In genomic region chr5:21649969-21650368, GRCh38 we compare ENCODE assay signal across 21 cellular contexts.
DNase-seq lines count a peak whose midpoint lies in the region; ATAC-seq, FAIRE-seq and TF ChIP-seq lines count a peak whose summit lies in the region.
"Had no signal": no experiment of that assay in that cellular context is flagged by ENCODE, and none has a peak within 500 bp of the region (broad histone marks: within the 10 kb centered on the region; RNA-seq: fewer than 3 reads in every experiment).

No MANE protein-coding gene starts in this region.

- no peaks in the 10 kb centered on the region for H3K4me1 ChIP-seq in ovary (ENCODE audit: insufficient read depth)
- H3K4me1 ChIP-seq: ascending aorta had no signal

- no peak for FAIRE-seq in GM12892 (lab: Jason Lieb, UNC)
- FAIRE-seq: islet of Langerhans had no signal

- H3K9me3 ChIP-seq in ovary: no peaks in the 10 kb centered on the region
- H3K9me3 ChIP-seq: ascending aorta had no signal

- no peak overlapping the region for H3K27ac ChIP-seq in ovary
- H3K27ac ChIP-seq: 22Rv1, ascending aorta had no signal

- CTCF ChIA-PET in WTC11 (lab: Charles Lee): no interaction called here

- TF ChIP-seq CTCF in progenitor cell of endocrine pancreas (IDR thresholded peaks at IDR 0.05; ENCODE audit: unreplicated experiment) (no peak), WTC11 (IDR thresholded peaks at IDR 0.05) (no peak), ovary (IDR thresholded peaks at IDR 0.05) (no peak)

- no peak for TF ChIP-seq EP300 in ovary (IDR thresholded peaks at IDR 0.05)

- H3K27ac Mint-ChIP-seq in progenitor cell of endocrine pancreas (peak overlapping the region; percentile 73), WTC11 (no peak overlapping the region)
- H3K27ac Mint-ChIP-seq: activated naive CD8-positive, alpha-beta T cell; CD4-positive, alpha-beta memory T cell; naive B cell had no signal

- H3K27me3 Mint-ChIP-seq in progenitor cell of endocrine pancreas (no peaks in the 10 kb centered on the region), WTC11 (ENCODE audit: low read depth) (no peaks in the 10 kb centered on the region)
- H3K27me3 Mint-ChIP-seq: activated naive CD8-positive, alpha-beta T cell; CD4-positive, alpha-beta memory T cell; central memory CD8-positive, alpha-beta T cell; naive B cell had no signal

- H3K36me3 Mint-ChIP-seq in progenitor cell of endocrine pancreas (ENCODE audit: insufficient read depth) (no peaks in the 10 kb centered on the region), WTC11 (no peaks in the 10 kb centered on the region)
- H3K36me3 Mint-ChIP-seq: activated naive CD8-positive, alpha-beta T cell; CD4-positive, alpha-beta memory T cell; naive B cell had no signal

- no peak overlapping the region for H3K4me3 ChIP-seq in ovary
- H3K4me3 ChIP-seq: ascending aorta had no signal

- no peaks in the 10 kb centered on the region for H3K36me3 ChIP-seq in ovary
- H3K36me3 ChIP-seq: ascending aorta had no signal

- no peaks in the 10 kb centered on the region for H3K27me3 ChIP-seq in ovary
- H3K27me3 ChIP-seq: ascending aorta had no signal

- DNase-seq in NCI-H1105 treated with DMSO at 0.1 percent for 48 hours (lab: John Stamatoyannopoulos, UW) (peak; percentile 28), NCI-H1105 (lab: John Stamatoyannopoulos, UW) (no peak), NCI-H146 (lab: John Stamatoyannopoulos, UW) (peak; percentile 78), NCI-H748 treated with DMSO at 0.1 percent for 48 hours (lab: John Stamatoyannopoulos, UW) (peak; percentile 87), progenitor cell of endocrine pancreas (ENCODE audit: low spot score, unreplicated experiment) (no peak), GM12892 (ENCODE audit: insufficient read length) (no peak), WTC11 (ENCODE audit: low spot score) (no peak), ovary (no peak)
- DNase-seq: AML-193; CD4-positive, alpha-beta memory T cell; DMS79; left ventricle myocardium superior; naive B cell; NCI-H1694 treated with DMSO at 0.1 percent for 48 hours; NCI-H526 had no signal

- intact Hi-C loops in ovary (cut with DNase I): no loop called here

- TF ChIP-seq POLR2A in GM12892 (IDR thresholded peaks at IDR 0.05; ENCODE audit: low read depth, low read length) (no peak), ovary (IDR thresholded peaks at IDR 0.05) (no peak)

- H3K9me3 Mint-ChIP-seq in progenitor cell of endocrine pancreas (ENCODE audit: low read depth): peaks cover 3% of the 10 kb centered on the region
- no peaks in the 10 kb centered on the region; the same call in 1 of the 2 replicates for H3K9me3 Mint-ChIP-seq in WTC11

- POLR2A ChIA-PET in WTC11 (lab: Charles Lee): no interaction called here

- 16 to 18% (median 17%) methylated on average over 3 of the region's 3 CpGs for WGBS in ovary, 3 donors

- no peak for ATAC-seq in WTC11
- ATAC-seq: HCT116, left ventricle myocardium superior had no signal

- H3K4me1 Mint-ChIP-seq in progenitor cell of endocrine pancreas (ENCODE audit: low read depth) (peaks cover 10% of the 10 kb centered on the region), WTC11 (no peaks in the 10 kb centered on the region)
- H3K4me1 Mint-ChIP-seq: CD4-positive, alpha-beta memory T cell; central memory CD8-positive, alpha-beta T cell; naive B cell had no signal

- H3K4me3 Mint-ChIP-seq in progenitor cell of endocrine pancreas (ENCODE audit: low read depth) (no peak overlapping the region), WTC11 (no peak overlapping the region)
- H3K4me3 Mint-ChIP-seq: activated naive CD8-positive, alpha-beta T cell; CD4-positive, alpha-beta memory T cell; central memory CD8-positive, alpha-beta T cell; naive B cell had no signal

TF ChIP-seq in WTC11, 78 proteins besides CTCF, POLR2A, EP300 and RAD21:
- TF ChIP-seq MXD4 (CRISPR knock-in tag; IDR thresholded peaks at IDR 0.05; ENCODE audit: borderline replicate concordance): no peak
- TF ChIP-seq, protein P1, sequence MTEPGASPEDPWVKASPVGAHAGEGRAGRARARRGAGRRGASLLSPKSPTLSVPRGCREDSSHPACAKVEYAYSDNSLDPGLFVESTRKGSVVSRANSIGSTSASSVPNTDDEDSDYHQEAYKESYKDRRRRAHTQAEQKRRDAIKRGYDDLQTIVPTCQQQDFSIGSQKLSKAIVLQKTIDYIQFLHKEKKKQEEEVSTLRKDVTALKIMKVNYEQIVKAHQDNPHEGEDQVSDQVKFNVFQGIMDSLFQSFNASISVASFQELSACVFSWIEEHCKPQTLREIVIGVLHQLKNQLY (CRISPR knock-in tag; IDR thresholded peaks at IDR 0.05): no peak
- TF ChIP-seq, protein P2, sequence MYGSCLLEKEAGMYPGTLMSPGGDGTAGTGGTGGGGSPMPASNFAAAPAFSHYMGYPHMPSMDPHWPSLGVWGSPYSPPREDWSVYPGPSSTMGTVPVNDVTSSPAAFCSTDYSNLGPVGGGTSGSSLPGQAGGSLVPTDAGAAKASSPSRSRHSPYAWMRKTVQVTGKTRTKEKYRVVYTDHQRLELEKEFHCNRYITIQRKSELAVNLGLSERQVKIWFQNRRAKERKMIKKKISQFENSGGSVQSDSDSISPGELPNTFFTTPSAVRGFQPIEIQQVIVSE (CRISPR knock-in tag; IDR thresholded peaks at IDR 0.05; ENCODE audit: borderline replicate concordance): no peak

Comparison
In these comparisons a context has a peak if more than half of its experiments do, and no peak if none do; other contexts are left out.
1. DNase-seq: peak in NCI-H1105 treated with DMSO at 0.1 percent for 48 hours (single experiment), NCI-H146 (single experiment) and NCI-H748 treated with DMSO at 0.1 percent for 48 hours (single experiment); none in NCI-H1105 (single experiment), progenitor cell of endocrine pancreas (single experiment), GM12892 (single experiment), WTC11 (single experiment) and ovary (0 of 5).